18 cellular contexts compared by ENCODE assay signal in genomic region chr9:18479405-18479804, GRCh38. TPM values are rescaled to one million over a fixed set of nuclear protein-coding genes. Genes with fewer than 3 reads are reported as not detected.
DNase-seq lines count a peak whose midpoint lies in the region; ATAC-seq and TF ChIP-seq lines count a peak whose summit lies in the region.
"Had no signal": no experiment of that assay in that cellular context is flagged by ENCODE, and none has a peak within 500 bp of the region (broad histone marks: within the 10 kb centered on the region; RNA-seq: fewer than 3 reads in every experiment).

No MANE protein-coding gene starts in this region.

- H3K4me1 ChIP-seq in SK-N-SH (ENCODE audit: control insufficient read depth in 1 of 2, insufficient read depth in 2 of 2, low read depth in 1 of 2, low read length in 1 of 2) = peaks cover 0 to 21% of the 10 kb centered on the region in 2 experiments; a peak in 2 of 4 replicates
- H3K4me1 ChIP-seq in mesenchymal stem cell (ENCODE audit: control insufficient read depth, insufficient read depth, low read depth, low read length) = peaks cover 2% of the 10 kb centered on the region
- peaks cover 22 to 61% of the 10 kb centered on the region in 2 donors for H3K4me1 ChIP-seq in thoracic aorta (ENCODE audit: control insufficient read depth in 1 of 2, low read depth in 2 of 2)

- H4K20me1 ChIP-seq in SK-N-SH (ENCODE audit: insufficient read depth) = no peaks in the 10 kb centered on the region

- no peak overlapping the region for H3K23ac ChIP-seq in mesenchymal stem cell (ENCODE audit: low read length in 2 of 2)

- H3K4me2 ChIP-seq in SK-N-SH = peak overlapping the region; percentile 84
- H3K4me2 ChIP-seq in mesenchymal stem cell (ENCODE audit: low read length, poor library complexity, severe bottlenecking) = no peak overlapping the region

- no peak overlapping the region for H2BK12ac ChIP-seq in mesenchymal stem cell (ENCODE audit: low read length in 2 of 2)

- H2BK15ac ChIP-seq in mesenchymal stem cell (ENCODE audit: low read depth, poor library complexity, severe bottlenecking) = no peak overlapping the region

- no peak overlapping the region for H4K8ac ChIP-seq in mesenchymal stem cell (ENCODE audit: low read length)

- H3K4me3 Mint-ChIP-seq in type B pancreatic cell = no peak overlapping the region

- no peak overlapping the region for H2AK5ac ChIP-seq in mesenchymal stem cell (ENCODE audit: low read length, severe bottlenecking)

- WGBS in SK-N-SH (ENCODE audit: low lambda C conversion rate) = 34% methylated on average over 3 of the region's 3 CpGs
- 85% methylated on average over 1 of the region's 3 CpGs for WGBS in mesenchymal stem cell

- H3K9ac ChIP-seq in SK-N-SH (peak overlapping the region; percentile 82; the same call in 1 of the 2 replicates), mesenchymal stem cell (ENCODE audit: low read length) (peak overlapping the region; percentile 98)

- H3K18ac ChIP-seq in mesenchymal stem cell (ENCODE audit: low read depth in 1 of 2, low read length in 2 of 2) = no peak overlapping the region

- TF ChIP-seq CTCF in SK-N-SH (IDR thresholded peaks at IDR 0.05) = no peak
- TF ChIP-seq CTCF in thoracic aorta (IDR thresholded peaks at IDR 0.05) = no peak
- no peak for TF ChIP-seq CTCF in type B pancreatic cell (conservative IDR thresholded peaks at IDR 0.05)

- no peak overlapping the region for H3K27ac Mint-ChIP-seq in type B pancreatic cell

- H3K36me3 ChIP-seq in SK-N-SH (replicated peaks in 1 of 2; ENCODE audit: control insufficient read depth in 1 of 2, insufficient read depth in 2 of 2, low read length in 1 of 2) = peaks cover 0 to 41% of the 10 kb centered on the region in 2 experiments
- H3K36me3 ChIP-seq in mesenchymal stem cell (ENCODE audit: control insufficient read depth in 1 of 2, insufficient read depth in 2 of 2, low read depth in 1 of 2, low read length in 2 of 2) = peaks cover 0 to 40% of the 10 kb centered on the region in 2 experiments
- H3K36me3 ChIP-seq in thoracic aorta = no peaks in the 10 kb centered on the region

- CTCF ChIA-PET in SK-N-SH (lab: Yijun Ruan, JAX) = interaction anchor here (1.1 kb wide), 1 partner anchor 13 kb away, joined by 3 read pairs; no protein-coding TSS in a partner anchor

- peaks cover 100% of the 10 kb centered on the region for H3K79me2 ChIP-seq in SK-N-SH (ENCODE audit: insufficient read depth)

- DNase-seq in H4 (ENCODE audit: low spot score) (peak; percentile 49), SK-N-SH (no peak), mesenchymal stem cell (no peak), thoracic aorta (ENCODE audit: low spot score) (no peak), type B pancreatic cell (ENCODE audit: extremely low spot score, unreplicated experiment) (no peak), COLO668 (lab: John Stamatoyannopoulos, UW; ENCODE audit: unreplicated experiment) (no peak)
- no peak for DNase-seq in activated CD4-positive, alpha-beta T cell treated with anti-CD3 and anti-CD28 coated beads, Interleukin-2, amount 50 U/mL, for 4 hours
- DNase-seq: COR-L47, DMS53, KBM-7, NCI-H1092 treated with DMSO at 0.1 percent for 48 hours, NCI-H1694, NCI-H2107, NCI-H446 had no signal

- H3K9me3 ChIP-seq in SK-N-SH = no peaks in the 10 kb centered on the region
- no peaks in the 10 kb centered on the region for H3K9me3 ChIP-seq in mesenchymal stem cell (ENCODE audit: control insufficient read depth, low read length)
- no peaks in the 10 kb centered on the region for H3K9me3 ChIP-seq in thoracic aorta

- peak overlapping the region; percentile 83 to 91; a peak in 3 of 4 replicates for H3K27ac ChIP-seq in SK-N-SH (ENCODE audit: low read depth in 2 of 2, low read length in 1 of 2)
- H3K27ac ChIP-seq in mesenchymal stem cell (ENCODE audit: low read length, poor library complexity, severe bottlenecking) = no peak overlapping the region
- peak overlapping the region; percentile 75 for H3K27ac ChIP-seq in thoracic aorta

- H3F3A ChIP-seq in SK-N-SH (replicated peaks; ENCODE audit: insufficient read depth) = peaks cover 47% of the 10 kb centered on the region

- H2BK120ac ChIP-seq in mesenchymal stem cell (ENCODE audit: low read depth, low read length) = no peak overlapping the region

- no peak for TF ChIP-seq RAD21 in SK-N-SH (IDR thresholded peaks at IDR 0.05; ENCODE audit: low read length)

- H3K27me3 ChIP-seq in SK-N-SH (ENCODE audit: insufficient read depth) = no peaks in the 10 kb centered on the region
- no peaks in the 10 kb centered on the region for H3K27me3 ChIP-seq in mesenchymal stem cell (ENCODE audit: control insufficient read depth in 1 of 2, insufficient read depth in 1 of 2, low read length in 2 of 2)
- no peaks in the 10 kb centered on the region for H3K27me3 ChIP-seq in thoracic aorta (replicated peaks; ENCODE audit: insufficient read depth)

- H2AFZ ChIP-seq in SK-N-SH (ENCODE audit: low read depth) (no peak overlapping the region), mesenchymal stem cell (ENCODE audit: low read depth, low read length) (no peak overlapping the region)

- TF ChIP-seq EP300 in SK-N-SH (IDR thresholded peaks at IDR 0.05; ENCODE audit: borderline replicate concordance in 1 of 2, low read depth in 1 of 2, low read length in 1 of 2) = peak in 1 of 2 experiments; percentile 35; a peak in 1 of 4 replicates

- no peaks in the 10 kb centered on the region for H3K27me3 Mint-ChIP-seq in type B pancreatic cell

- H3K4me1 Mint-ChIP-seq in type B pancreatic cell (ENCODE audit: unreplicated experiment) = peaks cover 31% of the 10 kb centered on the region

- H4K91ac ChIP-seq in mesenchymal stem cell (ENCODE audit: low read length) = no peak overlapping the region

- H2BK5ac ChIP-seq in mesenchymal stem cell (ENCODE audit: low read depth, low read length, poor library complexity, severe bottlenecking) = no peak overlapping the region

- peaks cover 11% of the 10 kb centered on the region for H3K79me1 ChIP-seq in mesenchymal stem cell (replicated peaks; ENCODE audit: low read length, poor library complexity, severe bottlenecking)

- H3K36me3 Mint-ChIP-seq in type B pancreatic cell = peaks cover 5% of the 10 kb centered on the region

- H3K9me3 Mint-ChIP-seq in type B pancreatic cell = no peaks in the 10 kb centered on the region

- H3K4me3 ChIP-seq in SK-N-SH (ENCODE audit: low read depth in 2 of 2, low read length in 1 of 2) (no peak overlapping the region), mesenchymal stem cell (ENCODE audit: insufficient read depth in 1 of 2, low read depth in 1 of 2, low read length in 2 of 2) (peak overlapping the region in 1 of 2 experiments; percentile 96), thoracic aorta (no peak overlapping the region)
- H3K4me3 ChIP-seq: GM12878 had no signal

- H3K9me2 ChIP-seq in SK-N-SH = no peaks in the 10 kb centered on the region

- no peak overlapping the region for H3K4ac ChIP-seq in mesenchymal stem cell (ENCODE audit: low read depth in 1 of 2, low read length in 2 of 2)

- H3K14ac ChIP-seq in mesenchymal stem cell (ENCODE audit: low read length in 2 of 2) = no peak overlapping the region

- no peak for ATAC-seq in thoracic aorta (ENCODE audit: insufficient number of reproducible peaks, low FRiP score, low read depth)
- ATAC-seq: GM12878, Panc1, Right ventricle myocardium inferior had no signal

- POLR2A ChIA-PET in SK-N-SH (lab: Yijun Ruan, JAX) = no interaction called here

TF ChIP-seq in SK-N-SH, 30 proteins besides CTCF, POLR2A, EP300 and RAD21:
- TF ChIP-seq PBX3 (IDR thresholded peaks at IDR 0.05) (peak; percentile 48), JUND (IDR thresholded peaks at IDR 0.05) (peak; percentile 37; the same call in 1 of the 2 replicates), FOSL2 (IDR thresholded peaks at IDR 0.05; ENCODE audit: borderline replicate concordance, low read depth) (peak; percentile 12; the same call in 1 of the 2 replicates), GABPA (IDR thresholded peaks at IDR 0.05; ENCODE audit: low read depth) (no peak), MEF2A (IDR thresholded peaks at IDR 0.05; ENCODE audit: borderline replicate concordance, low read depth) (peak; percentile 66; the same call in 1 of the 2 replicates), TAF1 (IDR thresholded peaks at IDR 0.05; ENCODE audit: borderline replicate concordance, low read depth, low read length) (no peak), TEAD4 (IDR thresholded peaks at IDR 0.05; ENCODE audit: borderline replicate concordance, insufficient read depth) (0 out of 2 replicates have a peak, but pooled peaks have one; percentile 5), NFIC (IDR thresholded peaks at IDR 0.05; ENCODE audit: borderline replicate concordance) (peak; percentile 10; the same call in 1 of the 2 replicates)
TF ChIP-seq in SK-N-SH: peak in this region for 6.

RNA-seq across cellular contexts. Expression of gene ADAMTSL1, which starts 5.5 kb away (rescaled TPM):
- 11.7 and 25.5 TPM in 2 replicates for total RNA-seq in H4 (2014; rRNA removed; shearing (Covaris generic))
- polyA plus RNA-seq in SK-N-SH (2012; rRNA removed) = 114 and 163 TPM in 2 replicates
- polyA plus RNA-seq in SK-N-SH (2012; cell fraction: cytosol; rRNA removed) = 59.3 and 94.0 TPM in 2 replicates
- 215 and 304 TPM in 2 replicates for polyA plus RNA-seq in SK-N-SH (2012; cell fraction: nucleus; rRNA removed)
- 0.65 TPM for polyA plus RNA-seq in mesenchymal stem cell (2013, experiment 1 of 2)
- 0.66 TPM for polyA plus RNA-seq in mesenchymal stem cell (2013, experiment 2 of 2)
- 10 to 100 TPM; 61.4 to 75.5 TPM for total RNA-seq in thoracic aorta
- total RNA-seq in type B pancreatic cell (ENCODE audit: low replicate concordance) = 6.0 and 28.6 TPM in 2 replicates
- total RNA-seq: G401 had no signal
